ENCODE assay signal across 8 cellular contexts in the genomic region with DNA sequence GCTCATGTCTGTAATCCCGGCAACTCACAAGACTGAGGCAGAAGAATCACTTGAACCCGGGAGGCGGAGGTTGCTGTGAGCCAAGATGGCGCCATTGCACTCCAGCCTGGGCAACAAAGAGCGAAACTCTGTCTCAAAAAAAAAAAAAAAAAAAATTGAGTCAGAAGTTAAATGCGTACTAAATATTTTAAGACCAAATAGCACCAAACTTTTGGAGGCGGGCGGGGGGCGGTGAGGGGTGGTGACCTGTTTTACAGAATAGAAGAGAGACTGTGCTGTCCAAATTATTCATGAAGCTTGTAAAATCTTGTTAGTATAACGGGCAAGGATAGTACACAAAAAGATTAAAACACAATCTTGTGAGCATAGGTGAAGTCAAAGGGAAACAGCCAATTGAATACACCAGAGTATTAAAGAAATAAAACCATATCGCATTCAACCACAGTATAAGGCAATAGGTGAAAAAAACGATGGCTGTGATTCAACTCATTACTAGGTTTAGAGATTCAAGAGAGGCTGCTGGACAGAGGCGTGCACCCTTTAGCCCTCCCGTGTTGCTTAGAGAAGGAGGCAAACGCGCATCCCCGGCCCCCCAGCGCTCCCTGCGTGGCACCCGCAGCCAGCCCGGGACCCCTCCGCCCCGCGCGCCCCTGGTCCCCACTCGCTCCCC. TPM values are rescaled to one million over a fixed set of nuclear protein-coding genes. Genes with fewer than 3 reads are reported as not detected.
DNase-seq lines count a peak whose midpoint lies in the region; ATAC-seq and TF ChIP-seq lines count a peak whose summit lies in the region.

No MANE protein-coding gene starts in this region.

- H3K4me1 Mint-ChIP-seq in activated CD8-positive, alpha-beta T cell treated with anti-CD3 and anti-CD28 coated beads for 36 hours (ENCODE audit: low read depth): peaks cover 12% of the 10 kb centered on the region

- intact Hi-C loops in activated CD8-positive, alpha-beta T cell treated with anti-CD3 and anti-CD28 coated beads for 36 hours (cut with micrococcal nuclease): loop anchor here (2.0 kb wide), 1 partner anchor 49 kb away; the partner anchor contains the start of gene ZNF140
- intact Hi-C loops in heart left ventricle (cut with DNase I): loop anchor here in 9 of 10 donors (1.0 to 5.0 kb wide), 9 partner anchors 47 to 173 kb away; partner anchors contain the start of genes ZNF140 (in 8 of the 9), ZNF84 (in 4 of the 9), ZNF268 (in 3 of the 9) and ZNF26 (in 1 of the 9)
- intact Hi-C loops in sciatic nerve (cut with DNase I): no loop called here

- H3K27me3 ChIP-seq in DOHH2 (ENCODE audit: control insufficient read depth, low read length) (no peaks in the 10 kb centered on the region), heart left ventricle (no peaks in the 10 kb centered on the region)

- WGBS in heart left ventricle, 4 donors: 15 to 22% (median 19%) methylated on average over 20 to 26 of the region's 26 CpGs

- peaks cover 41% of the 10 kb centered on the region for H3K9me3 Mint-ChIP-seq in activated CD8-positive, alpha-beta T cell treated with anti-CD3 and anti-CD28 coated beads for 36 hours

- H3K27ac ChIP-seq in DOHH2 (ENCODE audit: low read depth, low read length) (peak overlapping the region; percentile 77), heart left ventricle (peak overlapping the region; percentile 86 to 99 (median 94))

- peak overlapping the region; percentile 99 for H3K27ac Mint-ChIP-seq in activated CD8-positive, alpha-beta T cell treated with anti-CD3 and anti-CD28 coated beads for 36 hours

- peaks cover 9% of the 10 kb centered on the region for H3K79me2 ChIP-seq in DOHH2 (ENCODE audit: control insufficient read depth, low read length)

- H3K27me3 Mint-ChIP-seq in activated CD8-positive, alpha-beta T cell treated with anti-CD3 and anti-CD28 coated beads for 36 hours: no peaks in the 10 kb centered on the region

- ATAC-seq in activated CD8-positive, alpha-beta T cell treated with anti-CD3 and anti-CD28 coated beads for 36 hours: peak; percentile 19
- ATAC-seq in heart left ventricle: peak in 2 of 4 donors; percentile 3 to 28
- no peak for ATAC-seq in sciatic nerve
- no peak for ATAC-seq in HG03159 (IDR thresholded peaks at IDR 0.05; ENCODE audit: unreplicated experiment)

- peaks cover 52% of the 10 kb centered on the region for H3K9me3 ChIP-seq in DOHH2 (ENCODE audit: control insufficient read depth, insufficient read depth, low read length)
- H3K9me3 ChIP-seq in heart left ventricle: peaks cover 0 to 75% (median 50%) of the 10 kb centered on the region in 12 donors

- no peak for TF ChIP-seq POLR2A in heart left ventricle (IDR thresholded peaks at IDR 0.05)

- peaks cover 67% of the 10 kb centered on the region for H3K36me3 Mint-ChIP-seq in activated CD8-positive, alpha-beta T cell treated with anti-CD3 and anti-CD28 coated beads for 36 hours (ENCODE audit: low read depth)

- peaks cover 34% of the 10 kb centered on the region for H3K36me3 ChIP-seq in DOHH2 (ENCODE audit: control insufficient read depth, low read length)
- peaks cover 0 to 53% (median 4%) of the 10 kb centered on the region in 9 donors for H3K36me3 ChIP-seq in heart left ventricle

- peak overlapping the region; percentile 89 for H3K4me2 ChIP-seq in DOHH2 (ENCODE audit: low read length)

- H3K9me2 ChIP-seq in DOHH2 (replicated peaks; ENCODE audit: control insufficient read depth, low read length): no peaks in the 10 kb centered on the region

- CTCF ChIA-PET in activated CD8-positive, alpha-beta T cell treated with anti-CD3 and anti-CD28 coated beads for 36 hours (lab: Charles Lee): no interaction called here

- H4K20me1 ChIP-seq in DOHH2 (ENCODE audit: control insufficient read depth, insufficient read depth, low read depth, low read length): no peaks in the 10 kb centered on the region

- TF ChIP-seq CTCF in DOHH2 (IDR thresholded peaks at IDR 0.05; ENCODE audit: low read depth, low read length, poor library complexity, severe bottlenecking) (no peak), heart left ventricle (IDR thresholded peaks at IDR 0.05) (no peak)
- TF ChIP-seq CTCF in activated CD8-positive, alpha-beta T cell treated with anti-CD3 and anti-CD28 coated beads for 36 hours (IDR thresholded peaks at IDR 0.05): no peak

- peak overlapping the region; percentile 89 for H3K4me3 Mint-ChIP-seq in activated CD8-positive, alpha-beta T cell treated with anti-CD3 and anti-CD28 coated beads for 36 hours

- POLR2A ChIA-PET in activated CD8-positive, alpha-beta T cell treated with anti-CD3 and anti-CD28 coated beads for 36 hours (lab: Charles Lee): interaction anchor here (0.7 to 4.0 kb wide), 8 partner anchors 9 to 172 kb away, joined by 3 to 17 read pairs (median 4); partner anchors contain the start of genes ZNF26 and ZNF268

- DNase-seq in HPDE6-E6E7 (ENCODE audit: extremely low spot score) (peak; percentile 26), heart left ventricle (no peak), sciatic nerve (ENCODE audit: low spot score) (peak; percentile 60), activated gamma-delta T cell treated with Interleukin-2 at 50 U/mL for 16 hours (no peak)
- DNase-seq in activated CD8-positive, alpha-beta T cell treated with anti-CD3 and anti-CD28 coated beads for 36 hours: peak; percentile 39
- DNase-seq in NK-92 treated with Interleukin-12 subunit alpha and Interleukin-12 subunit beta, amount 100 ng/mL, for 24 hours (lab: John Stamatoyannopoulos, UW): no peak

- H3K4me1 ChIP-seq in DOHH2 (ENCODE audit: control insufficient read depth, low read length): peaks cover 8% of the 10 kb centered on the region; the same call in 1 of the 2 replicates
- peaks cover 0 to 16% (median 2%) of the 10 kb centered on the region in 12 donors for H3K4me1 ChIP-seq in heart left ventricle

- H3K4me3 ChIP-seq in DOHH2 (ENCODE audit: low read length) (peak overlapping the region; percentile 94), heart left ventricle (peak overlapping the region; percentile 50 to 92 (median 84))

- peaks cover 10% of the 10 kb centered on the region for H3F3A ChIP-seq in DOHH2 (ENCODE audit: control insufficient read depth, insufficient read depth)

RNA-seq across cellular contexts. Expression of gene ZNF891, which starts 0.6 kb away (rescaled TPM):
- 1 to 10 TPM; 1.7 to 1.8 TPM for total RNA-seq in activated CD8-positive, alpha-beta T cell treated with anti-CD3 and anti-CD28 coated beads for 36 hours
- total RNA-seq in heart left ventricle (1 to 10 TPM in 5 of 9 donors, under 1 TPM in 4; 0.60 to 1.3 (median 1.0) TPM), sciatic nerve (5.5 TPM)
- polyA plus RNA-seq in heart left ventricle: under 1 TPM; 0.49 to 0.80 TPM

RNA-seq across cellular contexts. Expression of gene ZNF10, which starts 0.9 kb away (rescaled TPM):
- total RNA-seq in activated CD8-positive, alpha-beta T cell treated with anti-CD3 and anti-CD28 coated beads for 36 hours: 1 to 10 TPM; 6.0 to 7.2 TPM
- total RNA-seq in heart left ventricle (1 to 10 TPM; 4.8 to 9.9 (median 8.1) TPM), sciatic nerve (15.1 TPM)
- 1 to 10 TPM; 4.8 to 5.9 TPM for polyA plus RNA-seq in heart left ventricle

RNA-seq across cellular contexts. Expression of gene ZNF140, which starts 48.8 kb away (rescaled TPM):
- 10 to 100 TPM; 10.6 to 12.3 TPM for total RNA-seq in activated CD8-positive, alpha-beta T cell treated with anti-CD3 and anti-CD28 coated beads for 36 hours
- total RNA-seq in heart left ventricle: 10 to 100 TPM in 2 of 9 donors, 1 to 10 TPM in 7; 6.5 to 13.0 (median 8.7) TPM
- 10 to 100 TPM in 1 of 2 donors, 1 to 10 TPM in 1; 7.9 to 11.4 TPM for polyA plus RNA-seq in heart left ventricle
- total RNA-seq in sciatic nerve: 17.6 TPM

RNA-seq across cellular contexts. Expression of gene ZNF268, which starts 51.8 kb away (rescaled TPM):
- 10 to 100 TPM; 12.7 to 14.0 TPM for total RNA-seq in activated CD8-positive, alpha-beta T cell treated with anti-CD3 and anti-CD28 coated beads for 36 hours
- total RNA-seq in heart left ventricle (10 to 100 TPM in 5 of 9 donors, 1 to 10 TPM in 4; 8.1 to 15.5 (median 10.0) TPM), sciatic nerve (25.8 TPM)
- 1 to 10 TPM; 2.6 to 6.8 TPM for polyA plus RNA-seq in heart left ventricle

Comparison
In these comparisons a context has a peak if more than half of its experiments do, and no peak if none do; other contexts are left out.
1. DNase-seq: peak in HPDE6-E6E7 (single experiment), activated CD8-positive, alpha-beta T cell treated with anti-CD3 and anti-CD28 coated beads for 36 hours (single experiment) and sciatic nerve (single experiment); none in heart left ventricle (0 of 5), NK-92 treated with Interleukin-12 subunit alpha and Interleukin-12 subunit beta, amount 100 ng/mL, for 24 hours (single experiment) and activated gamma-delta T cell treated with Interleukin-2 at 50 U/mL for 16 hours (single experiment).